ENCODE assay signal across 25 cellular contexts in the genomic region with DNA sequence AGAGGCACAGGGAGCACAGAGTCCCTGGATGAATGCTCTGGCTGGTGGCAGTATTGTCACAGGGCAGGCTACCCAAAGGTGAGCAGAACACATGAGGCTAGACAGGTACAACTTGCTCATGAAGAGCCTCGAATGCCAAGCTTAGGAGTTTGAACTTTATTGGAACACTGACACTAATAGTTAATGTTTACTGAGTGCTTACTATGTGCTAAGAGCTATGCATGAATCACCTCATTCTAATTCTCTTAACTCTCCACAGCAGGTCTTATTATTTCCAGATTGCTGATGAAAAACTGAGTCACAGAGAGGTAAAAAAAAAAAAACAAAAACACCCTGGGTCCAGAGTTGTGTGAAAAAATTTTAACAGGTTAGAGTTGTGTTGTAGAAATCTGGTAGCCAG. TPM values are rescaled to one million over a fixed set of nuclear protein-coding genes. Genes with fewer than 3 reads are reported as not detected.
DNase-seq lines count a peak whose midpoint lies in the region; ATAC-seq and TF ChIP-seq lines count a peak whose summit lies in the region.
"Had no signal": no experiment of that assay in that cellular context is flagged by ENCODE, and none has a peak within 500 bp of the region (broad histone marks: within the 10 kb centered on the region; RNA-seq: fewer than 3 reads in every experiment).

No MANE protein-coding gene starts in this region.

- H2AFZ ChIP-seq in GM23248 (no peak overlapping the region), PC-9 (no peak overlapping the region), GM23338 (no peak overlapping the region)

- no peaks in the 10 kb centered on the region for H3K36me3 ChIP-seq in GM23248 (ENCODE audit: low read depth)
- H3K36me3 ChIP-seq in PC-9 (ENCODE audit: low read depth) = no peaks in the 10 kb centered on the region
- H3K36me3 ChIP-seq in GM23338 (ENCODE audit: insufficient read depth) = no peaks in the 10 kb centered on the region
- H3K36me3 ChIP-seq: MG63 had no signal

- H3K9ac ChIP-seq in GM23248 = no peak overlapping the region

- H3K79me2 ChIP-seq in GM23248 (ENCODE audit: insufficient read depth) (no peaks in the 10 kb centered on the region), PC-9 (ENCODE audit: low read depth) (no peaks in the 10 kb centered on the region), GM23338 (replicated peaks; ENCODE audit: insufficient read depth) (no peaks in the 10 kb centered on the region)

- H3K9me3 ChIP-seq in GM23248 (ENCODE audit: low read depth) (no peaks in the 10 kb centered on the region), PC-9 (ENCODE audit: insufficient read depth, low read depth) (no peaks in the 10 kb centered on the region)

- POLR2A ChIA-PET in PC-9 (lab: Charles Lee; ENCODE audit: unreplicated experiment) = no interaction called here

- H3K4me3 ChIP-seq in GM23248 (no peak overlapping the region), PC-9 (no peak overlapping the region), epithelial cell of esophagus (ENCODE audit: low read length) (no peak overlapping the region), GM23338 (no peak overlapping the region)
- H3K4me3 ChIP-seq: MG63 had no signal

- H3K27me3 Mint-ChIP-seq in nephron progenitor cell (ENCODE audit: low read depth, poor library complexity) (peaks cover 96% of the 10 kb centered on the region), GM23338 (ENCODE audit: insufficient read depth, low read depth, poor library complexity) (peaks cover 56% of the 10 kb centered on the region)

- H3K9me2 ChIP-seq in GM23248 (ENCODE audit: insufficient read depth) = no peaks in the 10 kb centered on the region
- 0 out of 2 replicates have a peak, but pooled peaks cover 6% of the 10 kb centered on the region for H3K9me2 ChIP-seq in PC-9 (ENCODE audit: insufficient read depth)
- H3K9me2 ChIP-seq in GM23338 (ENCODE audit: insufficient read depth) = no peaks in the 10 kb centered on the region

- H3K4me1 Mint-ChIP-seq in nephron progenitor cell (peaks cover 4% of the 10 kb centered on the region), GM23338 (peaks cover 22% of the 10 kb centered on the region)

- BruUV-seq in PC-9 (replicated peaks; lab: Mats Ljungman, UMichigan) = no TSS peak

- WGBS in GM23248 (ENCODE audit: low coverage in 1 of 2, low lambda C conversion rate in 2 of 2, missing lambda C conversion rate in 2 of 2), 2 experiments = 0 to 5% methylated on average over 1 of the region's 1 CpG

- H3K4me2 ChIP-seq in GM23248 (ENCODE audit: unreplicated experiment) (no peak overlapping the region), PC-9 (0 out of 2 replicates have a peak overlapping the region, but pooled peaks have one; percentile 1), GM23338 (no peak overlapping the region)

- H3K4me1 ChIP-seq in GM23248 (ENCODE audit: insufficient read depth) = no peaks in the 10 kb centered on the region
- peaks cover 5% of the 10 kb centered on the region for H3K4me1 ChIP-seq in PC-9 (replicated peaks; ENCODE audit: insufficient read depth)
- peaks cover 27% of the 10 kb centered on the region for H3K4me1 ChIP-seq in GM23338 (ENCODE audit: insufficient read depth)

- H3K4me3 Mint-ChIP-seq in nephron progenitor cell (no peak overlapping the region), GM23338 (no peak overlapping the region)

- H3K27ac ChIP-seq in GM23248 (no peak overlapping the region), PC-9 (no peak overlapping the region), GM23338 (ENCODE audit: low read depth) (no peak overlapping the region)

- H4K20me1 ChIP-seq in GM23248 (ENCODE audit: insufficient read depth) (no peaks in the 10 kb centered on the region), PC-9 (ENCODE audit: insufficient read depth) (no peaks in the 10 kb centered on the region), GM23338 (replicated peaks; ENCODE audit: insufficient read depth) (no peaks in the 10 kb centered on the region; the same call in 1 of the 2 replicates)

- DNase-seq in GM23248 = peak; percentile 70
- DNase-seq in PC-9 = peak in 1 of 2 experiments; percentile 57
- DNase-seq in epithelial cell of esophagus (ENCODE audit: low read depth) = peak; percentile 75
- peak; percentile 88 for DNase-seq in kidney tubule cell (ENCODE audit: low spot score)
- no peak for DNase-seq in activated effector memory CD4-positive, alpha-beta T cell treated with Interleukin-2 at 50 U/mL for 16 hours
- DNase-seq in nephron progenitor cell = no peak
- no peak for DNase-seq in GM23338 (ENCODE audit: low spot score)
- DNase-seq in DMS153 (lab: John Stamatoyannopoulos, UW) = no peak
- DNase-seq: Calu3, DND-41, KBM-7, MG63, NCI-H1105 treated with DMSO at 0.1 percent for 48 hours, NCI-H146, NCI-H2029, NCI-H446, NCI-H524 treated with DMSO at 0.1 percent for 48 hours, NCI-H774, RPMI8226, SHP77 had no signal

- H3K9me3 Mint-ChIP-seq in nephron progenitor cell (peaks cover 3% of the 10 kb centered on the region), GM23338 (no peaks in the 10 kb centered on the region)

- no peak overlapping the region for H3K27ac Mint-ChIP-seq in nephron progenitor cell
- H3K27ac Mint-ChIP-seq in GM23338 = no peak overlapping the region

- in situ Hi-C loops in GM23248 (cut with MboI) = no loop called here

- H3K27me3 ChIP-seq in GM23248 (replicated peaks; ENCODE audit: insufficient read depth) (peaks cover 87% of the 10 kb centered on the region), PC-9 (ENCODE audit: insufficient read depth, low read depth) (peaks cover 60% of the 10 kb centered on the region), GM23338 (ENCODE audit: insufficient read depth) (peaks cover 96% of the 10 kb centered on the region)

- H3F3A ChIP-seq in GM23248 (ENCODE audit: insufficient read depth) (no peaks in the 10 kb centered on the region), PC-9 (ENCODE audit: insufficient read depth, low read depth) (peaks cover 5% of the 10 kb centered on the region; the same call in 1 of the 2 replicates), GM23338 (replicated peaks; ENCODE audit: low read depth) (peaks cover 16% of the 10 kb centered on the region)

- CTCF ChIA-PET in PC-9 (lab: Charles Lee) = no interaction called here

- H3K36me3 Mint-ChIP-seq in nephron progenitor cell (ENCODE audit: low read depth) = no peaks in the 10 kb centered on the region
- no peaks in the 10 kb centered on the region; the same call in 2 of the 3 replicates for H3K36me3 Mint-ChIP-seq in GM23338 (ENCODE audit: low read depth)

- TF ChIP-seq CTCF in PC-9 (conservative IDR thresholded peaks at IDR 0.05) = no peak
- no peak for TF ChIP-seq CTCF in epithelial cell of esophagus (IDR thresholded peaks at IDR 0.05; ENCODE audit: insufficient read depth, low read depth, low read length, missing control alignments)
- no peak for TF ChIP-seq CTCF in nephron progenitor cell (IDR thresholded peaks at IDR 0.05)
- no peak for TF ChIP-seq CTCF in GM23338 (conservative IDR thresholded peaks at IDR 0.05; ENCODE audit: low read depth in 2 of 2)

- ATAC-seq in GM23338 = no peak

- intact Hi-C loops in PC-9 (cut with micrococcal nuclease; ENCODE audit: unreplicated experiment) = no loop called here

TF ChIP-seq in GM23338, 12 proteins besides CTCF, POLR2A, EP300 and RAD21 (continues in another document):
- TF ChIP-seq JUNB (IDR thresholded peaks at IDR 0.05; ENCODE audit: unreplicated experiment) = no peak
- no peak for TF ChIP-seq CREB1 (CRISPR knock-in tag; IDR thresholded peaks at IDR 0.05; ENCODE audit: low read depth)
- TF ChIP-seq ZNF331 (CRISPR knock-in tag; IDR thresholded peaks at IDR 0.05; ENCODE audit: low read depth) = no peak
- no peak for TF ChIP-seq EZH2 (IDR thresholded peaks at IDR 0.05; ENCODE audit: low read depth, unreplicated experiment)
- TF ChIP-seq POLR2AphosphoS5 (IDR thresholded peaks at IDR 0.05; ENCODE audit: low read depth) = no peak
- TF ChIP-seq EZH2phosphoT487 (IDR thresholded peaks at IDR 0.05; ENCODE audit: unreplicated experiment) = no peak
- no peak for TF ChIP-seq NANOG (IDR thresholded peaks at IDR 0.05; ENCODE audit: borderline replicate concordance)

RNA-seq across cellular contexts. Expression of gene EMX1, which starts 6.1 kb away (rescaled TPM):
- not detected in 2 replicates for total RNA-seq in GM23248 (2014; rRNA removed; shearing (Covaris generic))
- polyA plus RNA-seq in GM23248 (2016; fragmentation: Nextera tagmentation; extraction: Ambion mirVana) (not detected in 2 replicates), GM23338 (2016; fragmentation: Nextera tagmentation; extraction: Ambion mirVana) (3.9 and 4.2 TPM in 2 replicates)
- total RNA-seq in PC-9 (2021) = not detected in 2 replicates
- total RNA-seq in GM23338 (2014; rRNA removed; shearing (Covaris generic)) = 7.9 and 12.6 TPM in 2 replicates
- total RNA-seq: A673, Calu3, HT1080, LHCN-M2, SK-MEL-5 had no signal
- polyA plus RNA-seq: BJ had no signal

RNA-seq across cellular contexts. Expression of gene SPR, which starts 24.0 kb away (rescaled TPM):
- total RNA-seq in GM23248 (2014; rRNA removed; shearing (Covaris generic)) = 21.1 and 39.0 TPM in 2 replicates
- polyA plus RNA-seq in GM23248 (2016; fragmentation: Nextera tagmentation; extraction: Ambion mirVana) (17.1 and 19.6 TPM in 2 replicates), GM23338 (2016; fragmentation: Nextera tagmentation; extraction: Ambion mirVana) (9.5 and 10.7 TPM in 2 replicates)
- total RNA-seq in PC-9 (2021) = 33.6 and 53.1 TPM in 2 replicates
- 15.2 and 18.4 TPM in 2 replicates for total RNA-seq in GM23338 (2014; rRNA removed; shearing (Covaris generic))

Comparison
In these comparisons a context has a peak if more than half of its experiments do, and no peak if none do; other contexts are left out.
1. DNase-seq: peak in GM23248 (single experiment), epithelial cell of esophagus (single experiment) and kidney tubule cell (single experiment); none in activated effector memory CD4-positive, alpha-beta T cell treated with Interleukin-2 at 50 U/mL for 16 hours (single experiment), nephron progenitor cell (single experiment), GM23338 (single experiment) and DMS153 (single experiment).